Comparison of ENCODE assay signal across 8 cellular contexts in the genomic region with DNA sequence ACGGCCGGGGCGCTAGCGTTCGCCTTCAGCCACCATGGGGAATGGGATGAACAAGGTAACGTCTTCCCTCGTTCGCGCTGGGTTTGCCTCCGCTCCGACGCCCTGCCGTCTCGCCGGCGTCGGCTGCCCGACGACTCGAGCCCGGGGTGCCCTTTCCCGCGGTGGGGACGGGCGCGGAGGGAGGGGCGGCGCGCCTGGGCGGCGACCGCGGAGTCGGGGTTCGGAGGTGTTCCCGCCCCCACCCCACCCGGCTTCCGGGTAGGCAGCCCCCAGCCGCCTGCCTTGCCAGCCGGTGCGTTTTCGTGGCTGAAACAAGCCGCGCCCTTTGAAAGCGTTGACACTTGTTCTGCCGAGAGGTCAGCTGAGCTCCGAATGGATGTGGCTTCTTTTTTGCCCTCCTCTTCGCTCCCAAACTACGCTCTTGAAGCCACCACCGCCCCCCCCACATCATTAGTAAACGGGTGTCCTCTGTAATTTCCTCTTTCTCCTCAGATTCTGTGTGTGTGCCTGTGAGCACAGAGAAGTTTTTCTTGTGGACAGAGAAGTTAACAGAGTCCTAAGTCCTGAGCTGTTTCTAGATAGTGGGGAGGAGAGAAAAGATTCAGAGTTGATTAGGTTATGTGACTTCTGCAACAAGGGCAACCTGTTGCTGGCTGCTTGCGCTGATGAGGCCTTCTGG. TPM values are rescaled to one million over a fixed set of nuclear protein-coding genes. Genes with fewer than 3 reads are reported as not detected.
DNase-seq lines count a peak whose midpoint lies in the region; ATAC-seq and TF ChIP-seq lines count a peak whose summit lies in the region.

No MANE protein-coding gene starts in this region.

- peaks cover 3% of the 10 kb centered on the region for H3K36me3 Mint-ChIP-seq in activated CD4-positive, alpha-beta memory T cell treated with anti-CD3 and anti-CD28 coated beads for 36 hours
- no peaks in the 10 kb centered on the region for H3K36me3 Mint-ChIP-seq in natural killer cell

- TF ChIP-seq EP300 in stomach (IDR thresholded peaks at IDR 0.05): no peak

- H3K27me3 Mint-ChIP-seq in activated CD4-positive, alpha-beta memory T cell treated with anti-CD3 and anti-CD28 coated beads for 36 hours: peaks cover 1% of the 10 kb centered on the region
- H3K27me3 Mint-ChIP-seq in natural killer cell (ENCODE audit: low read depth in 2 of 2): peaks cover 0 to 2% of the 10 kb centered on the region in 2 donors

- 20 to 44% (median 28%) methylated on average over 47 to 52 of the region's 52 CpGs for WGBS in stomach, 5 donors

- DNase-seq in A673 (ENCODE audit: low spot score) (peak; percentile 19), epithelial cell of proximal tubule (ENCODE audit: low read depth) (peak; percentile 18), natural killer cell (peak; percentile 69), stomach (peak; percentile 79), NCI-H146 treated with DMSO at 0.1 percent for 48 hours (lab: John Stamatoyannopoulos, UW; ENCODE audit: unreplicated experiment) (no peak)
- peak; percentile 82 for DNase-seq in activated CD4-positive, alpha-beta memory T cell treated with anti-CD3 and anti-CD28 coated beads for 36 hours

- CTCF ChIA-PET in A673 (lab: Charles Lee): no interaction called here
- CTCF ChIA-PET in activated CD4-positive, alpha-beta memory T cell treated with anti-CD3 and anti-CD28 coated beads for 36 hours (lab: Charles Lee): interaction anchor here (0.7 to 1.0 kb wide), 2 partner anchors 27 to 104 kb away, joined by 3 read pairs; no protein-coding TSS in a partner anchor

- H3K27ac ChIP-seq in A673 (ENCODE audit: low read depth, low read length, poor library complexity, severe bottlenecking) (peak overlapping the region; percentile 48), stomach (peak overlapping the region; percentile 95 to 99 (median 96))

- no peak for TF ChIP-seq POLR2A in stomach (IDR thresholded peaks at IDR 0.05)

- intact Hi-C loops in A673 (cut with micrococcal nuclease; ENCODE audit: unreplicated experiment): no loop called here
- intact Hi-C loops in activated CD4-positive, alpha-beta memory T cell treated with anti-CD3 and anti-CD28 coated beads for 36 hours (cut with micrococcal nuclease): loop anchor here (1.0 to 5.0 kb wide), 7 partner anchors 27 to 215 kb away; no protein-coding TSS in a partner anchor
- intact Hi-C loops in natural killer cell (cut with micrococcal nuclease): loop anchor here (1.0 to 5.0 kb wide), 5 partner anchors 47 to 200 kb away; no protein-coding TSS in a partner anchor
- intact Hi-C loops in stomach (cut with DNase I; ENCODE audit: low total_unique reads): no loop called here

- peak overlapping the region; percentile 92 for H3K27ac Mint-ChIP-seq in activated CD4-positive, alpha-beta memory T cell treated with anti-CD3 and anti-CD28 coated beads for 36 hours
- peak overlapping the region; percentile 92 for H3K27ac Mint-ChIP-seq in natural killer cell

- TF ChIP-seq CTCF in A673 (conservative IDR thresholded peaks at IDR 0.05; ENCODE audit: low read depth, low read length) (no peak), epithelial cell of proximal tubule (conservative IDR thresholded peaks at IDR 0.05; ENCODE audit: low read depth, low read length) (no peak), natural killer cell (IDR thresholded peaks at IDR 0.05) (no peak), stomach (IDR thresholded peaks at IDR 0.05) (no peak)

- no TSS peak for BruUV-seq in A673 (replicated peaks; lab: Mats Ljungman, UMichigan)

- no peaks in the 10 kb centered on the region for H3K36me3 ChIP-seq in A673 (ENCODE audit: insufficient read depth, low read length, poor library complexity, severe bottlenecking)
- H3K36me3 ChIP-seq in stomach: no peaks in the 10 kb centered on the region

- POLR2A ChIA-PET in A673 (lab: Charles Lee; ENCODE audit: low non-redundant PET): no interaction called here
- POLR2A ChIA-PET in activated CD4-positive, alpha-beta memory T cell treated with anti-CD3 and anti-CD28 coated beads for 36 hours (lab: Charles Lee): interaction anchor here (0.6 to 1.2 kb wide), 5 partner anchors 66 to 111 kb away, joined by 3 read pairs; no protein-coding TSS in a partner anchor

- no peaks in the 10 kb centered on the region for H3K9me3 Mint-ChIP-seq in activated CD4-positive, alpha-beta memory T cell treated with anti-CD3 and anti-CD28 coated beads for 36 hours
- H3K9me3 Mint-ChIP-seq in natural killer cell: no peaks in the 10 kb centered on the region

- peak overlapping the region; percentile 91 for H3K4me3 Mint-ChIP-seq in activated CD4-positive, alpha-beta memory T cell treated with anti-CD3 and anti-CD28 coated beads for 36 hours
- H3K4me3 Mint-ChIP-seq in natural killer cell: peak overlapping the region; percentile 92

- H3K9me3 ChIP-seq in A673 (ENCODE audit: low read depth, low read length, poor library complexity, severe bottlenecking) (no peaks in the 10 kb centered on the region), stomach (peaks cover 0 to 4% (median 0%) of the 10 kb centered on the region in 4 donors)

- ATAC-seq in GM19372 (IDR thresholded peaks at IDR 0.05; ENCODE audit: low read depth, unreplicated experiment) (peak; percentile 30), HG03469 (IDR thresholded peaks at IDR 0.05; ENCODE audit: unreplicated experiment) (peak; percentile 23), natural killer cell (peak; percentile 29 to 66 (median 54))

- peak overlapping the region; percentile 61 for H3K4me3 ChIP-seq in A673 (ENCODE audit: low read depth, low read length, poor library complexity, severe bottlenecking)
- peak overlapping the region; percentile 72 for H3K4me3 ChIP-seq in epithelial cell of proximal tubule (ENCODE audit: low read depth, low read length)
- H3K4me3 ChIP-seq in stomach: peak overlapping the region; percentile 52 to 67 (median 66)

- H3K4me1 ChIP-seq in A673 (ENCODE audit: insufficient read depth, low read length, poor library complexity, severe bottlenecking) (no peaks in the 10 kb centered on the region), stomach (peaks cover 31 to 52% (median 48%) of the 10 kb centered on the region in 4 donors)

- H3K27me3 ChIP-seq in A673 (replicated peaks; ENCODE audit: insufficient read depth, low read depth, low read length, poor library complexity): no peaks in the 10 kb centered on the region
- no peaks in the 10 kb centered on the region for H3K27me3 ChIP-seq in stomach

- H3K4me1 Mint-ChIP-seq in activated CD4-positive, alpha-beta memory T cell treated with anti-CD3 and anti-CD28 coated beads for 36 hours (ENCODE audit: low read depth): peaks cover 48% of the 10 kb centered on the region
- H3K4me1 Mint-ChIP-seq in natural killer cell: peaks cover 51 to 59% of the 10 kb centered on the region in 2 donors

RNA-seq across cellular contexts. Expression of gene DUSP22, which starts 0.4 kb away (rescaled TPM):
- total RNA-seq in A673 (2021) (16.0 and 18.5 TPM in 2 replicates), epithelial cell of proximal tubule (25.3 and 30.5 TPM in 2 replicates), natural killer cell (10 to 100 TPM; 50.4 to 61.5 (median 56.6) TPM), stomach (100 to 1,000 TPM in 1 of 5 donors, 10 to 100 TPM in 4; 15.6 to 338 (median 31.2) TPM)
- 10 to 100 TPM; 28.0 to 28.7 TPM for total RNA-seq in activated CD4-positive, alpha-beta memory T cell treated with anti-CD3 and anti-CD28 coated beads for 36 hours
- polyA plus RNA-seq in stomach: 10 to 100 TPM; 33.9 to 43.7 (median 35.7) TPM

Comparison
In these comparisons a context has a peak if more than half of its experiments do, and no peak if none do; other contexts are left out.
1. intact Hi-C loops: an anchor here in activated CD4-positive, alpha-beta memory T cell treated with anti-CD3 and anti-CD28 coated beads for 36 hours (1.0 to 5.0 kb wide) and natural killer cell (1.0 to 5.0 kb wide); none called in A673 and stomach.